8 cellular contexts compared by ENCODE assay signal in the genomic region with DNA sequence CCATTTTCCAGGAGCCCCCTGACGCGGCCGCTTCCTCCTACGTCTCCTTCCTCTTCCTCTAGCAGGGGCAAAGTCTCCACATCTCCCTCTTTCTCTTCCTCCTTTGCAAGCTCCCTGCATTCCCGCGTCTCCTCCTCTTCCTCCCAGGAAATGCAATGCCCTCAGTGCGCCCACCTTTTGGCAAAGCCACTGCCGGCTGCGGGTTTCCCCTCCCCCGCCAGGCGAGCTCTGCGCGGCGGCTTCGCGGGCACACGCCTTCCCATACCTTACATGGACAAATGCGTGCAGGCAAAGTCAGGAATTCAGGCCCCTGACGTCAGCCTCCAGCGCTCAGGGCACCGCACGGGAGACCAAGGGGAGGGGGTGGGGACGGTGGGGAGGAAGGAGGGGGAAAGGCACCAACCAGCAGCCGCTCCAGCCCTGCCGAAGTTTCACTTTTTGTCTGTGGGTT. TPM values are rescaled to one million over a fixed set of nuclear protein-coding genes. Genes with fewer than 3 reads are reported as not detected.
A peak's percentile ranks its signal among the peaks of the same experiment; 100 is the strongest.
DNase-seq lines count a peak whose midpoint lies in the region; ATAC-seq and TF ChIP-seq lines count a peak whose summit lies in the region.

No MANE protein-coding gene starts in this region.

- ATAC-seq in GM18502 (IDR thresholded peaks at IDR 0.05; ENCODE audit: poor library complexity, unreplicated experiment) (peak; percentile 28), HG03442 (IDR thresholded peaks at IDR 0.05; ENCODE audit: unreplicated experiment) (peak; percentile 18), natural killer cell (peak; percentile 11 to 19 (median 17)), upper lobe of left lung (ENCODE audit: low FRiP score in 2 of 2) (peak; percentile 83 to 92)

- H3K27ac ChIP-seq in upper lobe of left lung, result peak overlapping the region; percentile 92 to 98 (median 96)

- no peaks in the 10 kb centered on the region for H3K9me3 ChIP-seq in NT2/D1 (ENCODE audit: insufficient read depth, low read length)
- H3K9me3 ChIP-seq in upper lobe of left lung, result no peaks in the 10 kb centered on the region

- H3K4me3 Mint-ChIP-seq in natural killer cell, result peak overlapping the region; percentile 96

- H3K27ac Mint-ChIP-seq in natural killer cell, result peak overlapping the region; percentile 89 to 95

- intact Hi-C loops in natural killer cell (cut with micrococcal nuclease), result loop anchor here (5.0 to 10.0 kb wide), 3 partner anchors 34 to 399 kb away; no protein-coding TSS in a partner anchor

- peak overlapping the region; percentile 71 for H3K9ac ChIP-seq in NT2/D1 (ENCODE audit: insufficient read length, low read depth)

- H3K36me3 ChIP-seq in NT2/D1 (ENCODE audit: insufficient read depth, insufficient read length, low read length) (no peaks in the 10 kb centered on the region), upper lobe of left lung (no peaks in the 10 kb centered on the region)

- H3K4me3 ChIP-seq in NT2/D1 (ENCODE audit: insufficient read length, low read depth) (peak overlapping the region; percentile 57), fibroblast of villous mesenchyme (ENCODE audit: low read depth, low read length) (peak overlapping the region; percentile 87), upper lobe of left lung (peak overlapping the region; percentile 65 to 83 (median 72))

- H3K36me3 Mint-ChIP-seq in natural killer cell, result no peaks in the 10 kb centered on the region

- no peaks in the 10 kb centered on the region for H3K27me3 ChIP-seq in NT2/D1 (ENCODE audit: insufficient read depth, insufficient read length)
- no peaks in the 10 kb centered on the region for H3K27me3 ChIP-seq in upper lobe of left lung

- H3K27me3 Mint-ChIP-seq in natural killer cell (ENCODE audit: low read depth in 2 of 2), result no peaks in the 10 kb centered on the region

- H3K4me1 ChIP-seq in NT2/D1 (ENCODE audit: insufficient read depth, insufficient read length) (peaks cover 4% of the 10 kb centered on the region), upper lobe of left lung (peaks cover 28 to 55% (median 36%) of the 10 kb centered on the region in 4 donors)

- 0 to 2% methylated on average over 25 of the region's 25 CpGs for WGBS in upper lobe of left lung, 2 donors

- no peak for TF ChIP-seq POLR2A in upper lobe of left lung (IDR thresholded peaks at IDR 0.05)

- no peaks in the 10 kb centered on the region for H3K9me3 Mint-ChIP-seq in natural killer cell

- H3K4me1 Mint-ChIP-seq in natural killer cell, result peaks cover 61 to 66% of the 10 kb centered on the region in 2 donors

- peak in 2 of 4 donors; percentile 55 to 88 for TF ChIP-seq EP300 in upper lobe of left lung (IDR thresholded peaks at IDR 0.05)

- TF ChIP-seq CTCF in fibroblast of villous mesenchyme (IDR thresholded peaks at IDR 0.05; ENCODE audit: insufficient read depth, low read depth, low read length) (no peak), natural killer cell (IDR thresholded peaks at IDR 0.05) (no peak), upper lobe of left lung (IDR thresholded peaks at IDR 0.05) (peak in 2 of 6 experiments; percentile 7 to 16)

- DNase-seq in A172 (ENCODE audit: low spot score) (peak; percentile 86), NT2/D1 (ENCODE audit: low read depth, low spot score) (peak; percentile 85), activated gamma-delta T cell (lab: John Stamatoyannopoulos, UW) (peak; percentile 39), fibroblast of villous mesenchyme (ENCODE audit: low read depth) (peak; percentile 96), natural killer cell (no peak), upper lobe of left lung (peak; percentile 89 to 90)

RNA-seq across cellular contexts. Expression of a gene that starts 0.4 kb away (rescaled TPM):
- 16.4 and 31.2 TPM in 2 replicates for total RNA-seq in A172 (2014; rRNA removed; shearing (Covaris generic))
- 196 TPM in 2 replicates for total RNA-seq in fibroblast of villous mesenchyme
- 100 to 1,000 TPM; 137 to 163 (median 149) TPM for total RNA-seq in natural killer cell
- 100 to 1,000 TPM in 4 of 6 donors, 10 to 100 TPM in 2; 86.0 to 196 (median 160) TPM for total RNA-seq in upper lobe of left lung

Comparison
In these comparisons a context has a peak if more than half of its experiments do, and no peak if none do; other contexts are left out.
1. ATAC-seq: peak in every context shown above with its lines; median percentile 88 in upper lobe of left lung; 28 in GM18502; 18 in HG03442; 17 in natural killer cell.